ENCODE assay signal across 25 cellular contexts in genomic region chr21:14536929-14537328, GRCh38. TPM values are rescaled to one million over a fixed set of nuclear protein-coding genes. Genes with fewer than 3 reads are reported as not detected.
A peak's percentile ranks its signal among the peaks of the same experiment; 100 is the strongest.
DNase-seq lines count a peak whose midpoint lies in the region; ATAC-seq and TF ChIP-seq lines count a peak whose summit lies in the region.
"Had no signal": no experiment of that assay in that cellular context is flagged by ENCODE, and none has a peak within 500 bp of the region (broad histone marks: within the 10 kb centered on the region; RNA-seq: fewer than 3 reads in every experiment).

No MANE protein-coding gene starts in this region.

- no peak overlapping the region for H3K27ac ChIP-seq in adrenal gland
- H3K27ac ChIP-seq in effector memory CD4-positive, alpha-beta T cell (ENCODE audit: insufficient read depth, low read length, poor library complexity, severe bottlenecking): no peak overlapping the region
- H3K27ac ChIP-seq: GM23248, heart left ventricle, suprapubic skin had no signal

- peak overlapping the region; percentile 44 for H3K4me3 Mint-ChIP-seq in activated CD4-positive, alpha-beta T cell treated with anti-CD3 and anti-CD28 coated beads, Interleukin-2, amount 10 ng/mL, durations not matched to agents 24 days and 14 days
- H3K4me3 Mint-ChIP-seq in CD14-positive monocyte: no peak overlapping the region
- H3K4me3 Mint-ChIP-seq in activated T-helper 17 cell treated with anti-CD3 and anti-CD28 coated beads, Interleukin-2, amount 50 U/mL, for 72 hours: peak overlapping the region; percentile 81
- no peak overlapping the region for H3K4me3 Mint-ChIP-seq in memory B cell
- H3K4me3 Mint-ChIP-seq: activated naive CD4-positive, alpha-beta T cell treated with anti-CD3 and anti-CD28 coated beads, Interleukin-2, amount 10 ng/mL, durations not matched to agents 7 days and 5 days had no signal

- no peaks in the 10 kb centered on the region for H3K27me3 ChIP-seq in adrenal gland
- no peaks in the 10 kb centered on the region for H3K27me3 ChIP-seq in effector memory CD4-positive, alpha-beta T cell (replicated peaks; ENCODE audit: control insufficient read depth, insufficient read depth, low read length, poor library complexity, severe bottlenecking)
- H3K27me3 ChIP-seq: heart left ventricle, suprapubic skin had no signal

- no peaks in the 10 kb centered on the region for H3K9me3 ChIP-seq in adrenal gland (replicated peaks in 1 of 3)
- H3K9me3 ChIP-seq in effector memory CD4-positive, alpha-beta T cell (ENCODE audit: control insufficient read depth, low read length): no peaks in the 10 kb centered on the region
- H3K9me3 ChIP-seq: suprapubic skin had no signal

- peaks cover 67% of the 10 kb centered on the region for H3K4me1 Mint-ChIP-seq in activated CD4-positive, alpha-beta T cell treated with anti-CD3 and anti-CD28 coated beads, Interleukin-2, amount 10 ng/mL, durations not matched to agents 24 days and 14 days
- H3K4me1 Mint-ChIP-seq in CD14-positive monocyte (peaks cover 65% of the 10 kb centered on the region), memory B cell (peaks cover 49% of the 10 kb centered on the region)
- H3K4me1 Mint-ChIP-seq in activated T-helper 17 cell treated with anti-CD3 and anti-CD28 coated beads, Interleukin-2, amount 50 U/mL, for 72 hours: peaks cover 43% of the 10 kb centered on the region

- TF ChIP-seq CTCF in CD14-positive monocyte (IDR thresholded peaks at IDR 0.05) (no peak), adrenal gland (IDR thresholded peaks at IDR 0.05) (no peak)

- intact Hi-C loops in activated CD4-positive, alpha-beta T cell treated with anti-CD3 and anti-CD28 coated beads, Interleukin-2, amount 10 ng/mL, durations not matched to agents 24 days and 14 days (cut with micrococcal nuclease): no loop called here
- intact Hi-C loops in CD14-positive monocyte (cut with micrococcal nuclease): no loop called here
- intact Hi-C loops in adrenal gland (cut with DNase I): no loop called here

- H3K36me3 ChIP-seq in adrenal gland (replicated peaks in 1 of 2): no peaks in the 10 kb centered on the region
- H3K36me3 ChIP-seq in effector memory CD4-positive, alpha-beta T cell (ENCODE audit: control insufficient read depth, insufficient read depth, low read length): peaks cover 9% of the 10 kb centered on the region
- H3K36me3 ChIP-seq: heart left ventricle, suprapubic skin had no signal

- ATAC-seq in activated T-helper 17 cell treated with anti-CD3 and anti-CD28 coated beads, Interleukin-2, amount 50 U/mL, for 72 hours (replicated peaks): no peak
- no peak for ATAC-seq in memory B cell (ENCODE audit: low read depth)
- ATAC-seq: heart left ventricle, left cardiac atrium, Panc1 had no signal

- no peak overlapping the region for H3K4me3 ChIP-seq in adrenal gland
- H3K4me3 ChIP-seq in effector memory CD4-positive, alpha-beta T cell (ENCODE audit: insufficient read depth, low read depth, low read length, poor library complexity, severe bottlenecking): no peak overlapping the region
- H3K4me3 ChIP-seq: GM23248, heart left ventricle, suprapubic skin had no signal

- peak overlapping the region; percentile 85 for H3K27ac Mint-ChIP-seq in activated CD4-positive, alpha-beta T cell treated with anti-CD3 and anti-CD28 coated beads, Interleukin-2, amount 10 ng/mL, durations not matched to agents 24 days and 14 days
- H3K27ac Mint-ChIP-seq in CD14-positive monocyte (peak overlapping the region in 5 of 7 donors; percentile 51 to 73 (median 67)), memory B cell (peak overlapping the region; percentile 4)
- H3K27ac Mint-ChIP-seq in activated T-helper 17 cell treated with anti-CD3 and anti-CD28 coated beads, Interleukin-2, amount 50 U/mL, for 72 hours: peak overlapping the region; percentile 93
- H3K27ac Mint-ChIP-seq: activated naive CD4-positive, alpha-beta T cell treated with anti-CD3 and anti-CD28 coated beads, Interleukin-2, amount 10 ng/mL, durations not matched to agents 7 days and 5 days had no signal

- no peaks in the 10 kb centered on the region for H3K27me3 Mint-ChIP-seq in activated CD4-positive, alpha-beta T cell treated with anti-CD3 and anti-CD28 coated beads, Interleukin-2, amount 10 ng/mL, durations not matched to agents 24 days and 14 days
- H3K27me3 Mint-ChIP-seq in CD14-positive monocyte (ENCODE audit: low read depth in 3 of 3) (no peaks in the 10 kb centered on the region), memory B cell (no peaks in the 10 kb centered on the region)
- H3K27me3 Mint-ChIP-seq in activated T-helper 17 cell treated with anti-CD3 and anti-CD28 coated beads, Interleukin-2, amount 50 U/mL, for 72 hours: no peaks in the 10 kb centered on the region
- H3K27me3 Mint-ChIP-seq: activated naive CD4-positive, alpha-beta T cell treated with anti-CD3 and anti-CD28 coated beads, Interleukin-2, amount 10 ng/mL, durations not matched to agents 7 days and 5 days had no signal

- H3K36me3 Mint-ChIP-seq in activated CD4-positive, alpha-beta T cell treated with anti-CD3 and anti-CD28 coated beads, Interleukin-2, amount 10 ng/mL, durations not matched to agents 24 days and 14 days (ENCODE audit: low read depth): peaks cover 90% of the 10 kb centered on the region
- H3K36me3 Mint-ChIP-seq in CD14-positive monocyte: peaks cover 54 to 56% of the 10 kb centered on the region in 2 donors
- peaks cover 91% of the 10 kb centered on the region for H3K36me3 Mint-ChIP-seq in activated T-helper 17 cell treated with anti-CD3 and anti-CD28 coated beads, Interleukin-2, amount 50 U/mL, for 72 hours (ENCODE audit: low read depth)
- H3K36me3 Mint-ChIP-seq in memory B cell: peaks cover 17% of the 10 kb centered on the region

- peaks cover 24% of the 10 kb centered on the region for H3K9me3 Mint-ChIP-seq in activated CD4-positive, alpha-beta T cell treated with anti-CD3 and anti-CD28 coated beads, Interleukin-2, amount 10 ng/mL, durations not matched to agents 24 days and 14 days
- H3K9me3 Mint-ChIP-seq in CD14-positive monocyte (peaks cover 2 to 14% (median 7%) of the 10 kb centered on the region in 7 donors), memory B cell (peaks cover 2% of the 10 kb centered on the region)
- peaks cover 6% of the 10 kb centered on the region for H3K9me3 Mint-ChIP-seq in activated T-helper 17 cell treated with anti-CD3 and anti-CD28 coated beads, Interleukin-2, amount 50 U/mL, for 72 hours

- TF ChIP-seq POLR2A in adrenal gland (IDR thresholded peaks at IDR 0.05): no peak

- DNase-seq in activated CD4-positive, alpha-beta T cell treated with anti-CD3 and anti-CD28 coated beads, Interleukin-2, amount 10 ng/mL, durations not matched to agents 24 days and 14 days: no peak
- no peak for DNase-seq in activated CD4-positive, alpha-beta T cell treated with anti-CD3 and anti-CD28 coated beads, Interleukin-2, amount 50 U/mL, for 4 hours
- DNase-seq in CD14-positive monocyte (ENCODE audit: low spot score) (no peak), memory B cell (ENCODE audit: low spot score in 2 of 2) (no peak), adrenal gland (no peak), medulla oblongata (ENCODE audit: extremely low spot score) (no peak)
- no peak for DNase-seq in effector memory CD4-positive, alpha-beta T cell
- DNase-seq: activated CD4-positive, alpha-beta T cell treated with anti-CD3 and anti-CD28 coated beads for 1 hour; activated naive CD4-positive, alpha-beta T cell treated with anti-CD3 and anti-CD28 coated beads, Interleukin-2, amount 10 ng/mL, durations not matched to agents 7 days and 5 days; AML-193; COR-L47; GDM1; GM23248; heart left ventricle; KG1; left cardiac atrium; mesenchymal stem cell; NCI-H524; occipital lobe; SHP77 treated with DMSO at 0.1 percent for 48 hours had no signal

- WGBS in adrenal gland, 4 donors: 90 to 96% (median 94%) methylated on average over 5 of the region's 5 CpGs

- H3K4me1 ChIP-seq in adrenal gland (replicated peaks in 1 of 2): peaks cover 0 to 4% of the 10 kb centered on the region in 2 donors
- peaks cover 27% of the 10 kb centered on the region for H3K4me1 ChIP-seq in effector memory CD4-positive, alpha-beta T cell (ENCODE audit: control insufficient read depth, insufficient read depth, low read length, poor library complexity, severe bottlenecking)
- H3K4me1 ChIP-seq: suprapubic skin had no signal

RNA-seq across cellular contexts. Expression of gene SAMSN1, which starts 9.2 kb away (rescaled TPM):
- 86.4 and 92.7 TPM in 2 replicates for total RNA-seq in activated CD4-positive, alpha-beta T cell treated with anti-CD3 and anti-CD28 coated beads, Interleukin-2, amount 10 ng/mL, durations not matched to agents 24 days and 14 days
- 10 to 100 TPM; 31.0 to 38.6 TPM for polyA plus RNA-seq in CD14-positive monocyte
- total RNA-seq in activated T-helper 17 cell treated with anti-CD3 and anti-CD28 coated beads, Interleukin-2, amount 50 U/mL, for 72 hours: 10 to 100 TPM; 76.9 to 93.3 TPM
- total RNA-seq in adrenal gland: 10 to 100 TPM in 3 of 8 donors, 1 to 10 TPM in 5; 1.4 to 15.3 (median 7.8) TPM
- polyA plus RNA-seq in adrenal gland: 1 to 10 TPM; 4.0 to 7.6 (median 5.4) TPM
- total RNA-seq: epithelial cell of proximal tubule, GM23248, myocyte had no signal
- polyA plus RNA-seq: GM23248 had no signal

Comparison
In these comparisons a context has a peak if more than half of its experiments do, and no peak if none do; other contexts are left out.
1. H3K27ac Mint-ChIP-seq: peak in every context shown above with its lines; median percentile 93 in activated T-helper 17 cell treated with anti-CD3 and anti-CD28 coated beads, Interleukin-2, amount 50 U/mL, for 72 hours; 85 in activated CD4-positive, alpha-beta T cell treated with anti-CD3 and anti-CD28 coated beads, Interleukin-2, amount 10 ng/mL, durations not matched to agents 24 days and 14 days; 67 in CD14-positive monocyte; 4 in memory B cell.
2. H3K4me3 Mint-ChIP-seq: peak in activated CD4-positive, alpha-beta T cell treated with anti-CD3 and anti-CD28 coated beads, Interleukin-2, amount 10 ng/mL, durations not matched to agents 24 days and 14 days (single experiment) and activated T-helper 17 cell treated with anti-CD3 and anti-CD28 coated beads, Interleukin-2, amount 50 U/mL, for 72 hours (single experiment); none in CD14-positive monocyte (0 of 2) and memory B cell (single experiment).